1 cellular context compared by ENCODE assay signal in genomic region chr9:17075758-17076485, GRCh38.
TF ChIP-seq lines count a peak whose summit lies in the region.

No MANE protein-coding gene starts in this region.

TF ChIP-seq in GM12878, 131 proteins besides CTCF, POLR2A, EP300 and RAD21 (continued from another document):
- TF ChIP-seq, protein P1, sequence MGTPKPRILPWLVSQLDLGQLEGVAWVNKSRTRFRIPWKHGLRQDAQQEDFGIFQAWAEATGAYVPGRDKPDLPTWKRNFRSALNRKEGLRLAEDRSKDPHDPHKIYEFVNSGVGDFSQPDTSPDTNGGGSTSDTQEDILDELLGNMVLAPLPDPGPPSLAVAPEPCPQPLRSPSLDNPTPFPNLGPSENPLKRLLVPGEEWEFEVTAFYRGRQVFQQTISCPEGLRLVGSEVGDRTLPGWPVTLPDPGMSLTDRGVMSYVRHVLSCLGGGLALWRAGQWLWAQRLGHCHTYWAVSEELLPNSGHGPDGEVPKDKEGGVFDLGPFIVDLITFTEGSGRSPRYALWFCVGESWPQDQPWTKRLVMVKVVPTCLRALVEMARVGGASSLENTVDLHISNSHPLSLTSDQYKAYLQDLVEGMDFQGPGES (IDR thresholded peaks at IDR 0.05), result no peak
- TF ChIP-seq KLF5 (IDR thresholded peaks at IDR 0.05; ENCODE audit: partially characterized antibody) (no peak), MYB (IDR thresholded peaks at IDR 0.05; ENCODE audit: borderline replicate concordance, low read depth, low read length) (no peak), ATF7 (IDR thresholded peaks at IDR 0.05; ENCODE audit: low read depth) (no peak), BCL3 (IDR thresholded peaks at IDR 0.05; ENCODE audit: borderline replicate concordance, insufficient read depth, low read depth, low read length, poor library complexity, severe bottlenecking) (no peak), SUPT20H (IDR thresholded peaks at IDR 0.05; ENCODE audit: borderline replicate concordance, control insufficient read depth, low read depth, low read length) (no peak), BCLAF1 (IDR thresholded peaks at IDR 0.05) (no peak)
